18 cellular contexts compared by ENCODE assay signal in genomic region chr5:159800131-159800830, GRCh38.
DNase-seq lines count a peak whose midpoint lies in the region; ATAC-seq, FAIRE-seq and TF ChIP-seq lines count a peak whose summit lies in the region.
"Had no signal": no experiment of that assay in that cellular context is flagged by ENCODE, and none has a peak within 500 bp of the region (broad histone marks: within the 10 kb centered on the region; RNA-seq: fewer than 3 reads in every experiment).

No MANE protein-coding gene starts in this region.

- H3K79me2 ChIP-seq in astrocyte (ENCODE audit: insufficient read depth, low read length) (no peaks in the 10 kb centered on the region), OCI-LY7 (ENCODE audit: insufficient read depth, low read depth, low read length) (no peaks in the 10 kb centered on the region)

- H3K27me3 ChIP-seq in right atrium auricular region (no peaks in the 10 kb centered on the region), astrocyte (ENCODE audit: insufficient read depth, low read length) (no peaks in the 10 kb centered on the region)

- no peaks in the 10 kb centered on the region for H3K36me3 ChIP-seq in right atrium auricular region
- no peaks in the 10 kb centered on the region for H3K36me3 ChIP-seq in astrocyte (ENCODE audit: insufficient read depth, low read length)
- H3K36me3 ChIP-seq in OCI-LY7 (ENCODE audit: insufficient read depth, low read length): no peaks in the 10 kb centered on the region
- H3K36me3 ChIP-seq: HAP-1 had no signal

- no peaks in the 10 kb centered on the region for H3K9me2 ChIP-seq in OCI-LY7 (ENCODE audit: insufficient read depth, low read length)

- TF ChIP-seq CTCF in right atrium auricular region (IDR thresholded peaks at IDR 0.05): no peak
- no peak for TF ChIP-seq CTCF in astrocyte (IDR thresholded peaks at IDR 0.05; ENCODE audit: insufficient read depth, low read depth, low read length)
- no peak for TF ChIP-seq CTCF in OCI-LY7 (conservative IDR thresholded peaks at IDR 0.05; ENCODE audit: low read length)

- H3K4me1 ChIP-seq in right atrium auricular region (no peaks in the 10 kb centered on the region), astrocyte (ENCODE audit: insufficient read depth, low read length) (no peaks in the 10 kb centered on the region), OCI-LY7 (ENCODE audit: insufficient read depth, low read length, poor library complexity, severe bottlenecking) (no peaks in the 10 kb centered on the region)
- H3K4me1 ChIP-seq: Caco-2, HAP-1 had no signal

- peak; percentile 11 for DNase-seq in right atrium auricular region (ENCODE audit: low spot score)
- DNase-seq in left ventricle myocardium superior: no peak
- DNase-seq in astrocyte (ENCODE audit: low read depth): no peak
- peak; percentile 47 for DNase-seq in fibroblast of gingiva (ENCODE audit: low read depth)
- DNase-seq in AML-193 (lab: John Stamatoyannopoulos, UW): no peak
- no peak for DNase-seq in OCI-LY7 (ENCODE audit: low spot score)
- DNase-seq: 8988T; Caco-2; CD4-positive, alpha-beta T cell had no signal

- no peak overlapping the region for H3K9ac ChIP-seq in astrocyte (ENCODE audit: low read length)

- H3K4me2 ChIP-seq in astrocyte (ENCODE audit: low read length) (no peak overlapping the region), OCI-LY7 (ENCODE audit: low read length) (no peak overlapping the region)

- POLR2A ChIA-PET in OCI-LY7 (lab: Charles Lee): interaction anchor here (0.6 kb wide), 2 partner anchors 69 to 451 kb away, joined by 3 read pairs; no protein-coding TSS in a partner anchor

- H3K9me3 Mint-ChIP-seq in astrocyte (ENCODE audit: unreplicated experiment): no peaks in the 10 kb centered on the region
- H3K9me3 Mint-ChIP-seq: CD4-positive, alpha-beta T cell had no signal

- H3K4me3 ChIP-seq in right atrium auricular region (no peak overlapping the region), astrocyte (ENCODE audit: insufficient read depth, low read depth, low read length) (no peak overlapping the region), OCI-LY7 (ENCODE audit: low read depth, low read length, poor library complexity, severe bottlenecking) (no peak overlapping the region)
- H3K4me3 ChIP-seq: HAP-1, K562 had no signal

- H3K27ac Mint-ChIP-seq in astrocyte (ENCODE audit: unreplicated experiment): no peak overlapping the region
- H3K27ac Mint-ChIP-seq: CD4-positive, alpha-beta T cell had no signal

- BruUV-seq in OCI-LY7 (replicated peaks; lab: Mats Ljungman, UMichigan): no TSS peak

- no peak overlapping the region for H3K4me3 Mint-ChIP-seq in astrocyte (ENCODE audit: unreplicated experiment)
- H3K4me3 Mint-ChIP-seq: CD4-positive, alpha-beta T cell had no signal

- no peaks in the 10 kb centered on the region for H3K4me1 Mint-ChIP-seq in astrocyte (ENCODE audit: low read depth, unreplicated experiment)

- no peaks in the 10 kb centered on the region for H3K9me3 ChIP-seq in right atrium auricular region
- no peaks in the 10 kb centered on the region for H3K9me3 ChIP-seq in astrocyte (ENCODE audit: insufficient read depth, low read depth, low read length)
- H3K9me3 ChIP-seq in OCI-LY7 (ENCODE audit: low read length): no peaks in the 10 kb centered on the region
- H3K9me3 ChIP-seq: Caco-2, HAP-1 had no signal

- peaks cover 12% of the 10 kb centered on the region for H3K27me3 Mint-ChIP-seq in astrocyte (ENCODE audit: low read depth, unreplicated experiment)

- no peaks in the 10 kb centered on the region for H4K20me1 ChIP-seq in astrocyte (ENCODE audit: insufficient read depth, low read length)
- H4K20me1 ChIP-seq in OCI-LY7 (ENCODE audit: insufficient read depth, low read length): no peaks in the 10 kb centered on the region

- intact Hi-C loops in left ventricle myocardium superior (cut with micrococcal nuclease) (no loop called here), OCI-LY7 (cut with micrococcal nuclease; ENCODE audit: unreplicated experiment) (no loop called here)

- H2AFZ ChIP-seq in astrocyte (ENCODE audit: low read depth, low read length) (no peak overlapping the region), OCI-LY7 (ENCODE audit: low read length) (no peak overlapping the region)

- no peak for ATAC-seq in left ventricle myocardium superior
- ATAC-seq in GM21786 (IDR thresholded peaks at IDR 0.05; ENCODE audit: unreplicated experiment): no peak
- no peak for ATAC-seq in GM21423 (IDR thresholded peaks at IDR 0.05; ENCODE audit: unreplicated experiment)
- ATAC-seq: K562 had no signal

- H3K27ac ChIP-seq in right atrium auricular region (no peak overlapping the region), astrocyte (ENCODE audit: low read depth, low read length) (no peak overlapping the region), OCI-LY7 (ENCODE audit: low read depth, low read length, poor library complexity, severe bottlenecking) (no peak overlapping the region)
- H3K27ac ChIP-seq: C4-2B had no signal

- FAIRE-seq in astrocyte (lab: Jason Lieb, UNC): peak; percentile 9
- FAIRE-seq: D721Med, G401.6, GM12891, GM19239, K562 had no signal

- H3K36me3 Mint-ChIP-seq in astrocyte (ENCODE audit: low read depth, unreplicated experiment): no peaks in the 10 kb centered on the region

- CTCF ChIA-PET in OCI-LY7 (lab: Charles Lee; ENCODE audit: unreplicated experiment): no interaction called here

Comparison
In these comparisons a context has a peak if more than half of its experiments do, and no peak if none do; other contexts are left out.
1. DNase-seq: peak in right atrium auricular region (single experiment) and fibroblast of gingiva (single experiment); none in left ventricle myocardium superior (single experiment), astrocyte (single experiment), AML-193 (0 of 2) and OCI-LY7 (single experiment).